In genomic region chr10:66625709-66626590, GRCh38 we compare ENCODE assay signal across 18 cellular contexts.
A peak's percentile ranks its signal among the peaks of the same experiment; 100 is the strongest.
DNase-seq lines count a peak whose midpoint lies in the region; TF ChIP-seq lines count a peak whose summit lies in the region.
"Had no signal": no experiment of that assay in that cellular context is flagged by ENCODE, and none has a peak within 500 bp of the region (broad histone marks: within the 10 kb centered on the region; RNA-seq: fewer than 3 reads in every experiment).

No MANE protein-coding gene starts in this region.

- H3K9me3 ChIP-seq in SJCRH30 (replicated peaks) (no peaks in the 10 kb centered on the region), tibial artery (no peaks in the 10 kb centered on the region)
- H3K9me3 ChIP-seq: MG63 had no signal

- no peaks in the 10 kb centered on the region for H3K36me3 ChIP-seq in SJCRH30
- H3K36me3 ChIP-seq in tibial artery = no peaks in the 10 kb centered on the region
- H3K36me3 ChIP-seq: MG63 had no signal

- H3K9me3 Mint-ChIP-seq in nephron progenitor cell = no peaks in the 10 kb centered on the region

- H3K27me3 ChIP-seq in SJCRH30 = no peaks in the 10 kb centered on the region
- no peaks in the 10 kb centered on the region for H3K27me3 ChIP-seq in tibial artery
- H3K27me3 ChIP-seq: MG63 had no signal

- no peak overlapping the region for H3K4me3 ChIP-seq in SJCRH30
- no peak overlapping the region for H3K4me3 ChIP-seq in tibial artery
- H3K4me3 ChIP-seq: GM23248, MG63 had no signal

- intact Hi-C loops in tibial artery (cut with DNase I; ENCODE audit: low total_unique reads) = no loop called here

- H3K27me3 Mint-ChIP-seq in nephron progenitor cell (ENCODE audit: low read depth, poor library complexity) = peaks cover 6% of the 10 kb centered on the region
- H3K27me3 Mint-ChIP-seq: B cell; CD4-positive, alpha-beta memory T cell had no signal

- peaks cover 14% of the 10 kb centered on the region for H3K4me1 Mint-ChIP-seq in nephron progenitor cell
- H3K4me1 Mint-ChIP-seq: B cell; CD4-positive, alpha-beta memory T cell had no signal

- H3K27ac ChIP-seq in SJCRH30 (peak overlapping the region; percentile 83), tibial artery (no peak overlapping the region)
- H3K27ac ChIP-seq: 22Rv1, GM23248 had no signal

- H3K27ac Mint-ChIP-seq in nephron progenitor cell = peak overlapping the region; percentile 57
- H3K27ac Mint-ChIP-seq: B cell; CD4-positive, alpha-beta memory T cell had no signal

- H3K4me3 Mint-ChIP-seq in nephron progenitor cell = no peak overlapping the region
- H3K4me3 Mint-ChIP-seq: B cell; CD4-positive, alpha-beta memory T cell had no signal

- no peaks in the 10 kb centered on the region for H3K36me3 Mint-ChIP-seq in nephron progenitor cell (ENCODE audit: low read depth)
- H3K36me3 Mint-ChIP-seq: CD4-positive, alpha-beta memory T cell had no signal

- DNase-seq in NCI-H2081 (lab: John Stamatoyannopoulos, UW) (peak; percentile 0 to 31), NCI-H2081 treated with DMSO at 0.1 percent for 48 hours (lab: John Stamatoyannopoulos, UW) (no peak), LHCN-M2 (ENCODE audit: low read depth) (peak; percentile 58), SJCRH30 (peak; percentile 18 to 68), nephron progenitor cell (no peak), tibial artery (no peak), kidney glomerular epithelial cell (lab: John Stamatoyannopoulos, UW) (no peak)
- no peak for DNase-seq in activated CD4-positive, alpha-beta T cell treated with anti-CD3 and anti-CD28 coated beads, Interleukin-2, amount 50 U/mL, for 48 hours
- DNase-seq: CD4-positive, alpha-beta memory T cell; GDM1; GM23248; KG1; MG63; NCI-H1092; NCI-H1694; NK-92 treated with Interleukin-12 subunit alpha and Interleukin-12 subunit beta, amount 100 ng/mL, for 24 hours had no signal

- peaks cover 17% of the 10 kb centered on the region for H3K4me1 ChIP-seq in SJCRH30
- H3K4me1 ChIP-seq in tibial artery = no peaks in the 10 kb centered on the region

- no peak for TF ChIP-seq CTCF in nephron progenitor cell (IDR thresholded peaks at IDR 0.05)
- no peak for TF ChIP-seq CTCF in tibial artery (IDR thresholded peaks at IDR 0.05)

Comparison
In these comparisons a context has a peak if more than half of its experiments do, and no peak if none do; other contexts are left out.
1. DNase-seq: peak in NCI-H2081 (2 of 2), LHCN-M2 (single experiment) and SJCRH30 (2 of 2); none in NCI-H2081 treated with DMSO at 0.1 percent for 48 hours (single experiment), nephron progenitor cell (single experiment), tibial artery (0 of 2), activated CD4-positive, alpha-beta T cell treated with anti-CD3 and anti-CD28 coated beads, Interleukin-2, amount 50 U/mL, for 48 hours (0 of 2) and kidney glomerular epithelial cell (single experiment).